ENCODE assay signal across 37 cellular contexts in genomic region chr1:68191717-68192116, GRCh38. TPM values are rescaled to one million over a fixed set of nuclear protein-coding genes. Genes with fewer than 3 reads are reported as not detected.
"Had no signal": no experiment of that assay in that cellular context is flagged by ENCODE, and none has a peak within 500 bp of the region (broad histone marks: within the 10 kb centered on the region; RNA-seq: fewer than 3 reads in every experiment).

No MANE protein-coding gene starts in this region.

- H3K27ac ChIP-seq: adrenal gland, body of pancreas, brain microvascular endothelial cell, cardiac muscle cell, VCaP had no signal

- H3K9me3 Mint-ChIP-seq: activated B cell treated with CpG ODN at 0.5 μM for 24 hours; activated CD4-positive, alpha-beta memory T cell treated with anti-CD3 and anti-CD28 coated beads for 36 hours; activated CD4-positive, alpha-beta T cell treated with anti-CD3 and anti-CD28 coated beads, Interleukin-2, amount 10 ng/mL, durations not matched to agents 24 days and 14 days; activated naive CD4-positive, alpha-beta T cell treated with anti-CD3 and anti-CD28 coated beads for 36 hours; activated naive CD4-positive, alpha-beta T cell treated with anti-CD3 and anti-CD28 coated beads, Interleukin-2, amount 50 U/mL, for 72 hours; activated naive CD8-positive, alpha-beta T cell treated with anti-CD3 and anti-CD28 coated beads for 36 hours; activated T-cell treated with anti-CD3 and anti-CD28 coated beads, Interleukin-2, amount 50 U/mL, for 4 hours; activated T-cell treated with anti-CD3 and anti-CD28 coated beads, Interleukin-2, amount 50 U/mL, for 72 hours; activated T-helper 1 cell treated with anti-CD3 and anti-CD28 coated beads, Interleukin-12 subunit alpha, Interleukin-12 subunit beta, Interleukin-2, Interleukin-4 antibody, amounts not matched to agents 30 ng/mL and 10 ng/mL and 1 ng/mL, durations not matched to agents 14 hours and 24 hours and 36 hours; activated T-helper 17 cell treated with anti-CD3 and anti-CD28 coated beads, Interleukin-2, amount 50 U/mL, for 72 hours; central memory CD8-positive, alpha-beta T cell; T-helper 1 cell treated with Interleukin-12 subunit alpha and Interleukin-12 subunit beta and Interleukin-4 antibody, amounts not matched to agents 30 μg/mL and 1 μg/mL, for 36 hours; T-helper 2 cell treated with Interferon-gamma antibody and Interleukin-4, amounts not matched to agents 5 μg/mL and 100 μg/mL, for 36 hours had no signal

- H3K9me3 ChIP-seq: adrenal gland, body of pancreas had no signal

- H3K4me3 Mint-ChIP-seq: activated B cell treated with CpG ODN at 0.5 μM for 24 hours; activated CD4-positive, alpha-beta memory T cell treated with anti-CD3 and anti-CD28 coated beads for 36 hours; activated CD4-positive, alpha-beta T cell treated with anti-CD3 and anti-CD28 coated beads, Interleukin-2, amount 10 ng/mL, durations not matched to agents 24 days and 14 days; activated CD8-positive, alpha-beta T cell treated with anti-CD3 and anti-CD28 coated beads for 36 hours; activated naive CD4-positive, alpha-beta T cell treated with anti-CD3 and anti-CD28 coated beads for 36 hours; activated naive CD8-positive, alpha-beta T cell treated with anti-CD3 and anti-CD28 coated beads for 36 hours; activated T-cell treated with anti-CD3 and anti-CD28 coated beads, Interleukin-2, amount 50 U/mL, for 4 hours; activated T-cell treated with anti-CD3 and anti-CD28 coated beads, Interleukin-2, amount 50 U/mL, for 72 hours; activated T-helper 1 cell treated with anti-CD3 and anti-CD28 coated beads, Interleukin-12 subunit alpha, Interleukin-12 subunit beta, Interleukin-2, Interleukin-4 antibody, amounts not matched to agents 30 ng/mL and 10 ng/mL and 1 ng/mL, durations not matched to agents 14 hours and 24 hours and 36 hours; activated T-helper 17 cell treated with anti-CD3 and anti-CD28 coated beads, Interleukin-2, amount 50 U/mL, for 72 hours; central memory CD8-positive, alpha-beta T cell; T-helper 1 cell treated with Interleukin-12 subunit alpha and Interleukin-12 subunit beta and Interleukin-4 antibody, amounts not matched to agents 30 μg/mL and 1 μg/mL, for 36 hours; T-helper 2 cell treated with Interferon-gamma antibody and Interleukin-4, amounts not matched to agents 5 μg/mL and 100 μg/mL, for 36 hours had no signal

- ATAC-seq: activated CD8-positive, alpha-beta T cell treated with anti-CD3 and anti-CD28 coated beads for 36 hours; activated naive CD4-positive, alpha-beta T cell treated with anti-CD3 and anti-CD28 coated beads, Interleukin-2, amount 50 U/mL, for 72 hours; activated T-cell treated with anti-CD3 and anti-CD28 coated beads, Interleukin-2, amount 50 U/mL, for 4 hours; activated T-cell treated with anti-CD3 and anti-CD28 coated beads, Interleukin-2, amount 50 U/mL, for 72 hours; activated T-helper 17 cell treated with anti-CD3 and anti-CD28 coated beads, Interleukin-2, amount 50 U/mL, for 72 hours; body of pancreas had no signal

- DNase-seq: activated B cell treated with CpG ODN at 0.5 μM for 24 hours; activated CD4-positive, alpha-beta memory T cell treated with anti-CD3 and anti-CD28 coated beads for 36 hours; activated CD4-positive, alpha-beta T cell treated with anti-CD3 and anti-CD28 coated beads for 4 hours; activated CD4-positive, alpha-beta T cell treated with anti-CD3 and anti-CD28 coated beads, Interleukin-2, amount 10 ng/mL, durations not matched to agents 24 days and 14 days; activated CD4-positive, alpha-beta T cell treated with anti-CD3 and anti-CD28 coated beads, Interleukin-2, amount 50 U/mL, for 1 hour; activated CD4-positive, alpha-beta T cell treated with anti-CD3 and anti-CD28 coated beads, Interleukin-2, amount 50 U/mL, for 4 hours; activated CD4-positive, CD25-positive, alpha-beta regulatory T cell treated with anti-CD3 and anti-CD28 coated beads, Interleukin-2, amount 50 U/mL, for 72 hours; activated CD8-positive, alpha-beta memory T cell treated with anti-CD3 and anti-CD28 coated beads, Interleukin-2, amount 50 U/mL, for 4 hours; activated CD8-positive, alpha-beta T cell treated with anti-CD3 and anti-CD28 coated beads for 36 hours; activated effector memory CD4-positive, alpha-beta T cell treated with anti-CD3 and anti-CD28 coated beads, Interleukin-2, amount 50 U/mL, for 16 hours; activated gamma-delta T cell treated with Interleukin-2 at 50 U/mL for 16 hours; activated naive CD4-positive, alpha-beta T cell; activated naive CD4-positive, alpha-beta T cell treated with anti-CD3 and anti-CD28 coated beads for 36 hours; activated naive CD4-positive, alpha-beta T cell treated with anti-CD3 and anti-CD28 coated beads, Interleukin-2, amount 50 U/mL, for 16 hours; activated naive CD8-positive, alpha-beta T cell treated with anti-CD3 and anti-CD28 coated beads for 36 hours; activated T-cell treated with anti-CD3 and anti-CD28 coated beads for 4 hours; activated T-cell treated with anti-CD3 and anti-CD28 coated beads, Interleukin-2, amount 50 U/mL, for 1 hour; activated T-cell treated with anti-CD3 and anti-CD28 coated beads, Interleukin-2, amount 50 U/mL, for 4 hours; activated T-cell treated with anti-CD3 and anti-CD28 coated beads, Interleukin-2, amount 50 U/mL, for 72 hours; adrenal gland; amniotic stem cell; aorta; body of pancreas; brain microvascular endothelial cell; cerebellar nuclear complex; T-helper 1 cell; T-helper 2 cell; T-helper 9 cell had no signal

- H3K4me1 Mint-ChIP-seq: activated B cell treated with CpG ODN at 0.5 μM for 24 hours; activated naive CD8-positive, alpha-beta T cell treated with anti-CD3 and anti-CD28 coated beads for 36 hours; activated T-helper 17 cell treated with anti-CD3 and anti-CD28 coated beads, Interleukin-2, amount 50 U/mL, for 72 hours; central memory CD8-positive, alpha-beta T cell had no signal

- H3K27me3 ChIP-seq: adrenal gland, body of pancreas, brain microvascular endothelial cell, cardiac muscle cell had no signal

- H3K4me3 ChIP-seq: adrenal gland, body of pancreas, cardiac muscle cell had no signal

- H3K4me1 ChIP-seq: adrenal gland had no signal

- H3K36me3 ChIP-seq: adrenal gland had no signal

- H3K27me3 Mint-ChIP-seq: activated B cell treated with CpG ODN at 0.5 μM for 24 hours; activated CD4-positive, alpha-beta memory T cell treated with anti-CD3 and anti-CD28 coated beads for 36 hours; activated naive CD8-positive, alpha-beta T cell treated with anti-CD3 and anti-CD28 coated beads for 36 hours; activated T-helper 17 cell treated with anti-CD3 and anti-CD28 coated beads, Interleukin-2, amount 50 U/mL, for 72 hours; central memory CD8-positive, alpha-beta T cell had no signal

- H3K36me3 Mint-ChIP-seq: activated CD4-positive, alpha-beta memory T cell treated with anti-CD3 and anti-CD28 coated beads for 36 hours; activated naive CD4-positive, alpha-beta T cell treated with anti-CD3 and anti-CD28 coated beads, Interleukin-2, amount 50 U/mL, for 72 hours; activated naive CD8-positive, alpha-beta T cell treated with anti-CD3 and anti-CD28 coated beads for 36 hours had no signal

- H3K27ac Mint-ChIP-seq: activated B cell treated with CpG ODN at 0.5 μM for 24 hours; activated CD4-positive, alpha-beta memory T cell treated with anti-CD3 and anti-CD28 coated beads for 36 hours; activated CD4-positive, alpha-beta T cell treated with anti-CD3 and anti-CD28 coated beads, Interleukin-2, amount 10 ng/mL, durations not matched to agents 24 days and 14 days; activated CD8-positive, alpha-beta T cell treated with anti-CD3 and anti-CD28 coated beads for 36 hours; activated naive CD4-positive, alpha-beta T cell treated with anti-CD3 and anti-CD28 coated beads for 36 hours; activated naive CD4-positive, alpha-beta T cell treated with anti-CD3 and anti-CD28 coated beads, Interleukin-2, amount 50 U/mL, for 72 hours; activated naive CD8-positive, alpha-beta T cell treated with anti-CD3 and anti-CD28 coated beads for 36 hours; activated T-cell treated with anti-CD3 and anti-CD28 coated beads, Interleukin-2, amount 50 U/mL, for 72 hours; activated T-helper 1 cell treated with anti-CD3 and anti-CD28 coated beads, Interleukin-12 subunit alpha, Interleukin-12 subunit beta, Interleukin-2, Interleukin-4 antibody, amounts not matched to agents 30 ng/mL and 10 ng/mL and 1 ng/mL, durations not matched to agents 14 hours and 24 hours and 36 hours; activated T-helper 17 cell treated with anti-CD3 and anti-CD28 coated beads, Interleukin-2, amount 50 U/mL, for 72 hours; T-helper 1 cell treated with Interleukin-12 subunit alpha and Interleukin-12 subunit beta and Interleukin-4 antibody, amounts not matched to agents 30 μg/mL and 1 μg/mL, for 36 hours; T-helper 2 cell treated with Interferon-gamma antibody and Interleukin-4, amounts not matched to agents 5 μg/mL and 100 μg/mL, for 36 hours had no signal

RNA-seq across cellular contexts. Expression of gene WLS, which starts 40.6 kb away (rescaled TPM):
- total RNA-seq: activated B cell treated with CpG ODN at 0.5 μM for 24 hours; activated CD4-positive, alpha-beta memory T cell treated with anti-CD3 and anti-CD28 coated beads for 36 hours; activated CD4-positive, alpha-beta T cell treated with anti-CD3 and anti-CD28 coated beads, Interleukin-2, amount 10 ng/mL, durations not matched to agents 24 days and 14 days; activated CD8-positive, alpha-beta memory T cell treated with anti-CD3 and anti-CD28 coated beads for 36 hours; activated CD8-positive, alpha-beta T cell treated with anti-CD3 and anti-CD28 coated beads for 36 hours; activated naive CD4-positive, alpha-beta T cell treated with anti-CD3 and anti-CD28 coated beads for 36 hours; activated naive CD4-positive, alpha-beta T cell treated with anti-CD3 and anti-CD28 coated beads, Interleukin-2, amount 50 U/mL, for 72 hours; activated naive CD8-positive, alpha-beta T cell treated with anti-CD3 and anti-CD28 coated beads for 36 hours; activated T-cell treated with anti-CD3 and anti-CD28 coated beads, Interleukin-2, amount 50 U/mL, for 72 hours had no signal
